19 cellular contexts compared by ENCODE assay signal in genomic region chr10:19778996-19779395, GRCh38.
"Had no signal": no experiment of that assay in that cellular context is flagged by ENCODE, and none has a peak within 500 bp of the region (broad histone marks: within the 10 kb centered on the region; RNA-seq: fewer than 3 reads in every experiment).

No MANE protein-coding gene starts in this region.

- H2AFZ ChIP-seq: hepatocyte had no signal

- H3K9me3 ChIP-seq: colonic mucosa, esophagus squamous epithelium, gastroesophageal sphincter, heart left ventricle, left lung, lower lobe of right lung had no signal

- H3K79me2 ChIP-seq: hepatocyte had no signal

- H3K27me3 ChIP-seq: colonic mucosa, esophagus squamous epithelium, foreskin keratinocyte, gastroesophageal sphincter, hepatocyte, left lung had no signal

- H3K4me1 ChIP-seq: colonic mucosa, esophagus squamous epithelium, foreskin keratinocyte, gastroesophageal sphincter, lower lobe of right lung had no signal

- H3K27ac ChIP-seq: colonic mucosa, epithelial cell of prostate, esophagus squamous epithelium, foreskin keratinocyte, gastroesophageal sphincter, heart left ventricle, hepatocyte, left lung, lower lobe of right lung had no signal

- H3K36me3 ChIP-seq: colonic mucosa, esophagus squamous epithelium, gastroesophageal sphincter, heart left ventricle, left lung, lower lobe of right lung had no signal

- DNase-seq: colonic mucosa; cortex of kidney; effector CD8-positive, alpha-beta T cell; effector memory CD8-positive, alpha-beta T cell; endodermal cell; erythroblast; esophagus squamous epithelium; foreskin keratinocyte; heart left ventricle; hypothalamus; left cardiac atrium; left lung; left ventricle myocardium superior; lower lobe of right lung; midbrain had no signal

- H3K4me2 ChIP-seq: hepatocyte had no signal

- ATAC-seq: effector memory CD8-positive, alpha-beta T cell; esophagus mucosa; foreskin keratinocyte; gastroesophageal sphincter; heart left ventricle; left cardiac atrium; left lung; left ventricle myocardium superior; lower lobe of right lung had no signal

- H3K4me3 ChIP-seq: colonic mucosa, esophagus squamous epithelium, gastroesophageal sphincter, heart left ventricle, hepatocyte, left lung, lower lobe of right lung had no signal
